14 cellular contexts compared by ENCODE assay signal in genomic region chr6:25315778-25316177, GRCh38. TPM values are rescaled to one million over a fixed set of nuclear protein-coding genes. Genes with fewer than 3 reads are reported as not detected.
DNase-seq lines count a peak whose midpoint lies in the region; ATAC-seq and TF ChIP-seq lines count a peak whose summit lies in the region.
"Had no signal": no experiment of that assay in that cellular context is flagged by ENCODE, and none has a peak within 500 bp of the region (broad histone marks: within the 10 kb centered on the region; RNA-seq: fewer than 3 reads in every experiment).

No MANE protein-coding gene starts in this region.

- H3K4me2 ChIP-seq in neural progenitor cell: peak overlapping the region; percentile 29

- no peak overlapping the region for H3K4me3 Mint-ChIP-seq in neural progenitor cell
- no peak overlapping the region for H3K4me3 Mint-ChIP-seq in activated naive CD4-positive, alpha-beta T cell treated with anti-CD3 and anti-CD28 coated beads, Interleukin-2, amount 10 ng/mL, durations not matched to agents 7 days and 5 days

- DNase-seq in NCI-H82 (lab: John Stamatoyannopoulos, UW): peak; percentile 50
- DNase-seq in NCI-H82 treated with DMSO at 0.1 percent for 48 hours (lab: John Stamatoyannopoulos, UW; ENCODE audit: unreplicated experiment): no peak
- no peak for DNase-seq in neural progenitor cell (ENCODE audit: low spot score)
- DNase-seq in activated naive CD4-positive, alpha-beta T cell treated with anti-CD3 and anti-CD28 coated beads, Interleukin-2, amount 10 ng/mL, durations not matched to agents 7 days and 5 days: no peak
- DNase-seq in activated CD4-positive, alpha-beta T cell treated with anti-CD3 and anti-CD28 coated beads for 48 hours: no peak
- DNase-seq: DMS 273 treated with DMSO at 0.1 percent for 48 hours, NCI-H1048, NCI-H1694 treated with DMSO at 0.1 percent for 48 hours, NCI-H446 treated with DMSO at 0.1 percent for 48 hours, NCI-H774 had no signal

- H3K79me2 ChIP-seq in neural progenitor cell (ENCODE audit: low read depth): peaks cover 7% of the 10 kb centered on the region

- CTCF ChIA-PET in activated naive CD4-positive, alpha-beta T cell treated with anti-CD3 and anti-CD28 coated beads, Interleukin-2, amount 10 ng/mL, durations not matched to agents 7 days and 5 days (lab: Charles Lee): no interaction called here

- peak overlapping the region; percentile 21 for H3K27ac Mint-ChIP-seq in neural progenitor cell
- no peak overlapping the region for H3K27ac Mint-ChIP-seq in activated naive CD4-positive, alpha-beta T cell treated with anti-CD3 and anti-CD28 coated beads, Interleukin-2, amount 10 ng/mL, durations not matched to agents 7 days and 5 days
- H3K27ac Mint-ChIP-seq: GM23338 had no signal

- H3K9me3 Mint-ChIP-seq in neural progenitor cell: no peaks in the 10 kb centered on the region
- no peaks in the 10 kb centered on the region for H3K9me3 Mint-ChIP-seq in activated naive CD4-positive, alpha-beta T cell treated with anti-CD3 and anti-CD28 coated beads, Interleukin-2, amount 10 ng/mL, durations not matched to agents 7 days and 5 days
- H3K9me3 Mint-ChIP-seq: GM23338 had no signal

- ATAC-seq in HG02981 (IDR thresholded peaks at IDR 0.05; ENCODE audit: unreplicated experiment): no peak

- WGBS in HUES64: 76% methylated on average over 3 of the region's 3 CpGs
- 77 to 79% methylated on average over 3 of the region's 3 CpGs for WGBS in ectodermal cell, 2 experiments

- H2AFZ ChIP-seq in neural progenitor cell (replicated peaks): no peak overlapping the region
- H2AFZ ChIP-seq: GM23338 had no signal

- H3K4me1 Mint-ChIP-seq in neural progenitor cell: peaks cover 48% of the 10 kb centered on the region
- H3K4me1 Mint-ChIP-seq in activated naive CD4-positive, alpha-beta T cell treated with anti-CD3 and anti-CD28 coated beads, Interleukin-2, amount 10 ng/mL, durations not matched to agents 7 days and 5 days: peaks cover 6% of the 10 kb centered on the region

- TF ChIP-seq CTCF in neural progenitor cell (IDR thresholded peaks at IDR 0.05): no peak

- no peaks in the 10 kb centered on the region for H3K27me3 ChIP-seq in HUES64 (ENCODE audit: insufficient read depth, low read length)
- no peaks in the 10 kb centered on the region for H3K27me3 ChIP-seq in ectodermal cell (ENCODE audit: control insufficient read depth, insufficient read depth, low read length, poor library complexity, severe bottlenecking)
- no peaks in the 10 kb centered on the region for H3K27me3 ChIP-seq in neural progenitor cell

- peaks cover 5% of the 10 kb centered on the region for H3K36me3 Mint-ChIP-seq in neural progenitor cell
- H3K36me3 Mint-ChIP-seq in activated naive CD4-positive, alpha-beta T cell treated with anti-CD3 and anti-CD28 coated beads, Interleukin-2, amount 10 ng/mL, durations not matched to agents 7 days and 5 days: no peaks in the 10 kb centered on the region

- H3K27ac ChIP-seq in HUES64 (ENCODE audit: low read depth, low read length) (peak overlapping the region; percentile 36; the same call in 1 of the 2 replicates), ectodermal cell (ENCODE audit: insufficient read depth, low read depth, low read length, poor library complexity, severe bottlenecking) (peak overlapping the region; percentile 47), neural progenitor cell (no peak overlapping the region)

- no peaks in the 10 kb centered on the region for H3K36me3 ChIP-seq in HUES64 (ENCODE audit: insufficient read depth, low read length)
- no peaks in the 10 kb centered on the region for H3K36me3 ChIP-seq in ectodermal cell (ENCODE audit: control insufficient read depth, insufficient read depth, low read length)
- no peaks in the 10 kb centered on the region for H3K36me3 ChIP-seq in neural progenitor cell

- peaks cover 53% of the 10 kb centered on the region for H3F3A ChIP-seq in neural progenitor cell (ENCODE audit: low read depth)

- H3K9me3 ChIP-seq in HUES64 (ENCODE audit: insufficient read depth, low read depth, low read length) (no peaks in the 10 kb centered on the region), ectodermal cell (ENCODE audit: control insufficient read depth, low read length) (no peaks in the 10 kb centered on the region), neural progenitor cell (ENCODE audit: low read depth) (no peaks in the 10 kb centered on the region)

- no peak overlapping the region for H3K9ac ChIP-seq in HUES64 (ENCODE audit: low read depth, low read length)
- H3K9ac ChIP-seq in neural progenitor cell: no peak overlapping the region

- H4K20me1 ChIP-seq in neural progenitor cell (ENCODE audit: low read depth): peaks cover 27% of the 10 kb centered on the region

- H3K4me1 ChIP-seq in HUES64 (ENCODE audit: insufficient read depth, low read length) (peaks cover 75% of the 10 kb centered on the region), ectodermal cell (ENCODE audit: control insufficient read depth, insufficient read depth, low read length) (peaks cover 50% of the 10 kb centered on the region), neural progenitor cell (peaks cover 74% of the 10 kb centered on the region)

- peaks cover 3% of the 10 kb centered on the region for H3K27me3 Mint-ChIP-seq in neural progenitor cell (ENCODE audit: insufficient read depth, low read depth)
- no peaks in the 10 kb centered on the region for H3K27me3 Mint-ChIP-seq in activated naive CD4-positive, alpha-beta T cell treated with anti-CD3 and anti-CD28 coated beads, Interleukin-2, amount 10 ng/mL, durations not matched to agents 7 days and 5 days

- H3K4me3 ChIP-seq in HUES64 (ENCODE audit: low read length) (no peak overlapping the region), ectodermal cell (ENCODE audit: insufficient read depth, low read depth, low read length) (no peak overlapping the region), neural progenitor cell (peak overlapping the region; percentile 7)
- H3K4me3 ChIP-seq: GM23338 had no signal

RNA-seq across cellular contexts. Expression of gene CARMIL1, which starts 36.6 kb away (rescaled TPM):
- 18.4 TPM for polyA plus RNA-seq in HUES64 (2013, experiment 1 of 2)
- 18.1 TPM for polyA plus RNA-seq in HUES64 (2013, experiment 2 of 2)
- 15.2 TPM for polyA plus RNA-seq in ectodermal cell (2013, experiment 1 of 4)
- polyA plus RNA-seq in ectodermal cell (2013, experiment 2 of 4): 22.6 TPM
- polyA plus RNA-seq in ectodermal cell (2013, experiment 3 of 4): 11.2 TPM
- 14.7 TPM for polyA plus RNA-seq in ectodermal cell (2013, experiment 4 of 4)
- 11.0 and 13.3 TPM in 2 replicates for total RNA-seq in neural progenitor cell (ENCODE audit: low replicate concordance)
